Comparison of ENCODE assay signal across 20 cellular contexts in the genomic region with DNA sequence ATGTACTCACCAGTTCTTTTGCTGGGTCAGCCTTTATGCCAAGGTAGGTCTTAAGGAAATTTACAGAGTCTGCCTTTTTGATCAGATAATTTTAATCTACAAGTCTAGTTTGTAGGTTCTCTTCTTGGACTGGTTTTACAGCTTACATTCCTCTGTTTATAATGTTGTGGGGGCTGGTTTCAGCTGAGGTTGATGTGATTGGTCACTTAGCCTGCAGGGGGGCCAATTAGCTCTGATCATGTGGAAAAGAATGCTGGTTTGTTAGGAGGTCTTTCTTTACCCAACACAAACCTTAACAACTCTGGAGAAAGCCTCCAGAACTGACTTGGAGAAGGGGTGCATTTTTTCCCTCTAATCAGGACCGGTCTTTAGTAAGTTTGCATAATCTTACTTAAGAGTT. TPM values are rescaled to one million over a fixed set of nuclear protein-coding genes. Genes with fewer than 3 reads are reported as not detected.
A peak's percentile ranks its signal among the peaks of the same experiment; 100 is the strongest.
DNase-seq lines count a peak whose midpoint lies in the region; ATAC-seq and TF ChIP-seq lines count a peak whose summit lies in the region.
"Had no signal": no experiment of that assay in that cellular context is flagged by ENCODE, and none has a peak within 500 bp of the region (broad histone marks: within the 10 kb centered on the region; RNA-seq: fewer than 3 reads in every experiment).

A gene (minus strand): TSS at position 131 of the 400 bp plus-strand sequence. CDS start 5,203 bp downstream, outside the sequence.

- no peak within 1 kb of the TSS for H3K27ac ChIP-seq in RWPE1
- H3K27ac ChIP-seq: BLaER1 treated with 17β-estradiol and CSF1 and Interleukin-3, amounts not matched to agents 10 nM and 100 nM had no signal

- CTCF ChIA-PET in RWPE1 (lab: Yijun Ruan, JAX), result no interaction called here
- CTCF ChIA-PET in activated CD8-positive, alpha-beta T cell treated with anti-CD3 and anti-CD28 coated beads, Interleukin-2, amount 10 ng/mL, durations not matched to agents 7 days and 5 days (lab: Charles Lee), result no interaction called here

- peak within 1 kb of the TSS; percentile 90 for H3K27ac Mint-ChIP-seq in progenitor cell of endocrine pancreas
- no peak within 1 kb of the TSS for H3K27ac Mint-ChIP-seq in stimulated activated naive CD8-positive, alpha-beta T cell treated with anti-CD3 and anti-CD28 coated beads, Interleukin-15, amount 100 ng/mL, for 72 hours
- no peak within 1 kb of the TSS for H3K27ac Mint-ChIP-seq in activated CD8-positive, alpha-beta T cell treated with anti-CD3 and anti-CD28 coated beads, Interleukin-2, amount 10 ng/mL, durations not matched to agents 7 days and 5 days

- peaks cover 23% of the 10 kb centered on the region for H3K4me1 Mint-ChIP-seq in progenitor cell of endocrine pancreas (ENCODE audit: low read depth)
- H3K4me1 Mint-ChIP-seq in stimulated activated naive CD8-positive, alpha-beta T cell treated with anti-CD3 and anti-CD28 coated beads, Interleukin-15, amount 100 ng/mL, for 72 hours, result peaks cover 17% of the 10 kb centered on the region
- H3K4me1 Mint-ChIP-seq in activated CD8-positive, alpha-beta T cell treated with anti-CD3 and anti-CD28 coated beads, Interleukin-2, amount 10 ng/mL, durations not matched to agents 7 days and 5 days (ENCODE audit: low read depth), result peaks cover 17% of the 10 kb centered on the region

- no peak within 1 kb of the TSS for H3K4me3 Mint-ChIP-seq in progenitor cell of endocrine pancreas (ENCODE audit: low read depth)
- H3K4me3 Mint-ChIP-seq in stimulated activated naive CD8-positive, alpha-beta T cell treated with anti-CD3 and anti-CD28 coated beads, Interleukin-15, amount 100 ng/mL, for 72 hours, result no peak within 1 kb of the TSS
- H3K4me3 Mint-ChIP-seq in activated CD8-positive, alpha-beta T cell treated with anti-CD3 and anti-CD28 coated beads, Interleukin-2, amount 10 ng/mL, durations not matched to agents 7 days and 5 days, result no peak within 1 kb of the TSS

- H3K27me3 Mint-ChIP-seq in progenitor cell of endocrine pancreas, result no peaks in the 10 kb centered on the region
- no peaks in the 10 kb centered on the region for H3K27me3 Mint-ChIP-seq in stimulated activated naive CD8-positive, alpha-beta T cell treated with anti-CD3 and anti-CD28 coated beads, Interleukin-15, amount 100 ng/mL, for 72 hours
- no peaks in the 10 kb centered on the region for H3K27me3 Mint-ChIP-seq in activated CD8-positive, alpha-beta T cell treated with anti-CD3 and anti-CD28 coated beads, Interleukin-2, amount 10 ng/mL, durations not matched to agents 7 days and 5 days (ENCODE audit: low read depth)

- TF ChIP-seq CTCF in RWPE1 (conservative IDR thresholded peaks at IDR 0.05; ENCODE audit: low read depth) (no peak), fibroblast of villous mesenchyme (IDR thresholded peaks at IDR 0.05; ENCODE audit: insufficient read depth, low read depth, low read length) (no peak), progenitor cell of endocrine pancreas (IDR thresholded peaks at IDR 0.05; ENCODE audit: unreplicated experiment) (no peak)

- no peaks in the 10 kb centered on the region for H3K9me3 Mint-ChIP-seq in progenitor cell of endocrine pancreas (ENCODE audit: low read depth)
- H3K9me3 Mint-ChIP-seq in stimulated activated naive CD8-positive, alpha-beta T cell treated with anti-CD3 and anti-CD28 coated beads, Interleukin-15, amount 100 ng/mL, for 72 hours, result no peaks in the 10 kb centered on the region
- no peaks in the 10 kb centered on the region for H3K9me3 Mint-ChIP-seq in activated CD8-positive, alpha-beta T cell treated with anti-CD3 and anti-CD28 coated beads, Interleukin-2, amount 10 ng/mL, durations not matched to agents 7 days and 5 days (ENCODE audit: insufficient read depth)

- DNase-seq in GM03348 (ENCODE audit: low spot score), result peak; percentile 7
- peak; percentile 3 for DNase-seq in RWPE1 (ENCODE audit: low spot score)
- peak; percentile 87 for DNase-seq in fibroblast of villous mesenchyme (ENCODE audit: low read depth)
- DNase-seq in progenitor cell of endocrine pancreas (ENCODE audit: low spot score, unreplicated experiment), result no peak
- DNase-seq in stimulated activated naive CD8-positive, alpha-beta T cell treated with anti-CD3 and anti-CD28 coated beads, Interleukin-15, amount 100 ng/mL, for 72 hours, result no peak
- DNase-seq in HK-2 (ENCODE audit: unreplicated experiment), result no peak
- no peak for DNase-seq in activated CD8-positive, alpha-beta T cell treated with anti-CD3 and anti-CD28 coated beads, Interleukin-2, amount 10 ng/mL, durations not matched to agents 7 days and 5 days
- DNase-seq: activated naive CD4-positive, alpha-beta T cell; DMS79 treated with DMSO at 0.1 percent for 48 hours; HCEC 1CT; KG1; kidney; NCI-H446; OCI-M1; stimulated activated CD4-positive, alpha-beta T cell treated with anti-CD3 and anti-CD28 coated beads, Interleukin-12 subunit alpha, Interleukin-12 subunit beta, amount 100 ng/mL, for 4 hours; stimulated activated naive CD8-positive, alpha-beta T cell treated with anti-CD3 and anti-CD28 coated beads, Interleukin-15, Interleukin-2, amounts not matched to agents 100 U/mL and 50 U/mL, for 24 hours had no signal

- ATAC-seq in stimulated activated naive CD8-positive, alpha-beta T cell treated with anti-CD3 and anti-CD28 coated beads, Interleukin-15, amount 100 ng/mL, for 72 hours, result no peak
- no peak for ATAC-seq in GM19452 (IDR thresholded peaks at IDR 0.05; ENCODE audit: unreplicated experiment)
- no peak for ATAC-seq in activated CD8-positive, alpha-beta T cell treated with anti-CD3 and anti-CD28 coated beads, Interleukin-2, amount 10 ng/mL, durations not matched to agents 7 days and 5 days
- ATAC-seq: stimulated activated naive CD8-positive, alpha-beta T cell treated with anti-CD3 and anti-CD28 coated beads, Interleukin-15, Interleukin-2, amounts not matched to agents 100 U/mL and 50 U/mL, for 24 hours had no signal

- H3K4me3 ChIP-seq in fibroblast of villous mesenchyme (ENCODE audit: low read depth, low read length), result no peak within 1 kb of the TSS
- H3K4me3 ChIP-seq: BLaER1 treated with 17β-estradiol and CSF1 and Interleukin-3, amounts not matched to agents 10 nM and 100 nM had no signal

- H3K36me3 Mint-ChIP-seq in progenitor cell of endocrine pancreas (ENCODE audit: insufficient read depth), result peaks cover 6% of the 10 kb centered on the region
- H3K36me3 Mint-ChIP-seq in activated CD8-positive, alpha-beta T cell treated with anti-CD3 and anti-CD28 coated beads, Interleukin-2, amount 10 ng/mL, durations not matched to agents 7 days and 5 days (ENCODE audit: low read depth), result peaks cover 24% of the 10 kb centered on the region

- POLR2A ChIA-PET in RWPE1 (lab: Yijun Ruan, JAX; ENCODE audit: low non-redundant PET), result no interaction called here
- POLR2A ChIA-PET in activated CD8-positive, alpha-beta T cell treated with anti-CD3 and anti-CD28 coated beads, Interleukin-2, amount 10 ng/mL, durations not matched to agents 7 days and 5 days (lab: Charles Lee), result no interaction called here

RNA-seq across cellular contexts. Expression of the gene that starts here (rescaled TPM):
- total RNA-seq in fibroblast of villous mesenchyme (not detected in 2 replicates), progenitor cell of endocrine pancreas (0.89 and 1.0 TPM in 2 replicates)
- total RNA-seq in activated CD8-positive, alpha-beta T cell treated with anti-CD3 and anti-CD28 coated beads, Interleukin-2, amount 10 ng/mL, durations not matched to agents 7 days and 5 days, result not detected
- total RNA-seq: bronchial epithelial cell, kidney, osteocyte had no signal

Comparison
In these comparisons a context has a peak if more than half of its experiments do, and no peak if none do; other contexts are left out.
1. Peak in DNase-seq in fibroblast of villous mesenchyme; RNA of the gene not detected or under 1 TPM.
2. DNase-seq: peak in GM03348 (single experiment) and RWPE1 (single experiment); none in progenitor cell of endocrine pancreas (single experiment), stimulated activated naive CD8-positive, alpha-beta T cell treated with anti-CD3 and anti-CD28 coated beads, Interleukin-15, amount 100 ng/mL, for 72 hours (0 of 2), HK-2 (single experiment) and activated CD8-positive, alpha-beta T cell treated with anti-CD3 and anti-CD28 coated beads, Interleukin-2, amount 10 ng/mL, durations not matched to agents 7 days and 5 days (single experiment).